ENCODE assay signal across 26 cellular contexts in the genomic region with DNA sequence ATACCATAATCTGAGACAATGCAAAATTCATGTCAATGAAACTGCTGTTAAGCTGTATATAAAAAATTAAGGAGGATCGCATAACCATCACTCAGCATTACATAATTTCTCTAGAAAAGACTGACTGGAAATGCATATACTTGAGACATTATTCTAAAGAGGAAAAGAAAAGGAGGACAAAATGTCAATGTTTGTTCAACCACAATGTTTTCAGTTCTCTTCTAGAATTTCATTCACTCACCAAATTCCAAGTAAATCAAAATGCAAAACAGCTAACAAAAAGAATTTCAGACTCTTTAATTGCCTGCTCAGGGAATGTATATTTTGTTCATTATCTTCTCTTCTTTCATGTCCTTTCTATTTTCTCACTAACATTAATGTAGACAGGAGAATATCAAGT.
"Had no signal": no experiment of that assay in that cellular context is flagged by ENCODE, and none has a peak within 500 bp of the region (broad histone marks: within the 10 kb centered on the region; RNA-seq: fewer than 3 reads in every experiment).

No MANE protein-coding gene starts in this region.

- H3K9ac ChIP-seq: KMS-11, SK-N-SH had no signal

- H3K27me3 ChIP-seq: adrenal gland, MG63 had no signal

- H3K27me3 Mint-ChIP-seq: activated CD4-positive, alpha-beta T cell treated with anti-CD3 and anti-CD28 coated beads for 36 hours; activated CD8-positive, alpha-beta T cell treated with anti-CD3 and anti-CD28 coated beads for 36 hours had no signal

- ATAC-seq: activated CD4-positive, alpha-beta T cell treated with anti-CD3 and anti-CD28 coated beads for 36 hours; activated CD8-positive, alpha-beta T cell treated with anti-CD3 and anti-CD28 coated beads for 36 hours; Panc1; Right ventricle myocardium inferior had no signal

- H3K4me3 Mint-ChIP-seq: activated CD4-positive, alpha-beta T cell treated with anti-CD3 and anti-CD28 coated beads for 36 hours; activated CD8-positive, alpha-beta T cell treated with anti-CD3 and anti-CD28 coated beads for 36 hours; activated naive CD8-positive, alpha-beta T cell treated with anti-CD3 and anti-CD28 coated beads, Interleukin-2, amount 10 ng/mL, durations not matched to agents 7 days and 5 days had no signal

- H3K9me3 Mint-ChIP-seq: activated CD8-positive, alpha-beta T cell treated with anti-CD3 and anti-CD28 coated beads for 36 hours; activated naive CD8-positive, alpha-beta T cell treated with anti-CD3 and anti-CD28 coated beads, Interleukin-2, amount 10 ng/mL, durations not matched to agents 7 days and 5 days had no signal

- H3K9me2 ChIP-seq: SK-N-SH had no signal

- H3K4me1 Mint-ChIP-seq: activated CD4-positive, alpha-beta T cell treated with anti-CD3 and anti-CD28 coated beads for 36 hours; activated naive CD8-positive, alpha-beta T cell treated with anti-CD3 and anti-CD28 coated beads, Interleukin-2, amount 10 ng/mL, durations not matched to agents 7 days and 5 days had no signal

- H3K4me3 ChIP-seq: adrenal gland, MG63 had no signal

- H3K27ac Mint-ChIP-seq: activated CD4-positive, alpha-beta T cell treated with anti-CD3 and anti-CD28 coated beads for 36 hours; activated CD8-positive, alpha-beta T cell treated with anti-CD3 and anti-CD28 coated beads for 36 hours; activated naive CD8-positive, alpha-beta T cell treated with anti-CD3 and anti-CD28 coated beads, Interleukin-2, amount 10 ng/mL, durations not matched to agents 7 days and 5 days had no signal

- H3K36me3 ChIP-seq: adrenal gland, MG63 had no signal

- DNase-seq: activated CD4-positive, alpha-beta T cell treated with anti-CD3 and anti-CD28 coated beads for 36 hours; activated CD8-positive, alpha-beta memory T cell treated with anti-CD3 and anti-CD28 coated beads, Interleukin-2, amount 50 U/mL, for 48 hours; activated CD8-positive, alpha-beta T cell treated with anti-CD3 and anti-CD28 coated beads for 36 hours; activated naive CD4-positive, alpha-beta T cell treated with anti-CD3 and anti-CD28 coated beads, Interleukin-2, amount 50 U/mL, for 16 hours; activated naive CD8-positive, alpha-beta T cell treated with anti-CD3 and anti-CD28 coated beads, Interleukin-2, amount 10 ng/mL, durations not matched to agents 7 days and 5 days; activated T-cell treated with anti-CD3 and anti-CD28 coated beads, Interleukin-2, amount 50 U/mL, for 1 hour; adrenal gland; anterior cingulate cortex; caudate nucleus; MG63; NCI-H1105; NCI-H1436 treated with DMSO at 0.1 percent for 48 hours; NCI-H187; NCI-H2081; NCI-H2171; NCI-H2227 treated with DMSO at 0.1 percent for 48 hours; NCI-H526 treated with DMSO at 0.1 percent for 48 hours; NCI-H82; OCI-M1; RPMI8226; SK-N-SH; T-helper 1 cell had no signal

- H3K36me3 Mint-ChIP-seq: activated naive CD8-positive, alpha-beta T cell treated with anti-CD3 and anti-CD28 coated beads, Interleukin-2, amount 10 ng/mL, durations not matched to agents 7 days and 5 days had no signal

- H3K27ac ChIP-seq: adrenal gland, KMS-11, VCaP had no signal

- H3K9me3 ChIP-seq: adrenal gland, MG63, SK-N-SH had no signal

- H3K4me2 ChIP-seq: KMS-11, SK-N-SH had no signal
